In genomic region chr17:45394913-45395568, GRCh38 we compare ENCODE assay signal across 1 cellular context.
TF ChIP-seq lines count a peak whose summit lies in the region.

No MANE protein-coding gene starts in this region.

TF ChIP-seq in K562, 482 proteins besides CTCF, POLR2A, EP300 and RAD21 (continued from another document and continues in another):
- TF ChIP-seq ZNF133 (CRISPR knock-in tag; IDR thresholded peaks at IDR 0.05) (no peak), E2F8 (IDR thresholded peaks at IDR 0.05; ENCODE audit: low read depth, partially characterized antibody) (peak; percentile 26), ZNF282 (CRISPR knock-in tag; IDR thresholded peaks at IDR 0.05) (no peak), CEBPB (tag; IDR thresholded peaks at IDR 0.05) (no peak), KDM2B (CRISPR knock-in tag; IDR thresholded peaks at IDR 0.05) (no peak), USF1 (CRISPR knock-in tag; IDR thresholded peaks at IDR 0.05) (no peak), CHAMP1 (IDR thresholded peaks at IDR 0.05) (no peak), ZNF551 (CRISPR knock-in tag; IDR thresholded peaks at IDR 0.05) (no peak), DMBX1 (CRISPR knock-in tag; IDR thresholded peaks at IDR 0.05; ENCODE audit: borderline replicate concordance) (no peak), RBM39 (optimal IDR thresholded peaks at IDR 0.05; ENCODE audit: low read depth, low read length) (no peak), ZNF407 (IDR thresholded peaks at IDR 0.05; ENCODE audit: low read depth) (no peak), ZNF561 (CRISPR knock-in tag; conservative IDR thresholded peaks at IDR 0.05) (no peak), ASH1L (IDR thresholded peaks at IDR 0.05; ENCODE audit: borderline replicate concordance, low read depth, partially characterized antibody) (no peak), PTBP1 (IDR thresholded peaks at IDR 0.05; ENCODE audit: low read depth, low read length) (no peak), JUN (IDR thresholded peaks at IDR 0.05; ENCODE audit: borderline replicate concordance, low read depth, low read length) (no peak), JUN (CRISPR knock-in tag; IDR thresholded peaks at IDR 0.05; ENCODE audit: borderline replicate concordance) (no peak), FOXK1 (CRISPR knock-in tag; IDR thresholded peaks at IDR 0.05; ENCODE audit: borderline replicate concordance) (no peak), BCL6 (CRISPR knock-in tag; IDR thresholded peaks at IDR 0.05) (no peak), ZNF24 (IDR thresholded peaks at IDR 0.05) (peak; percentile 38; the same call in 1 of the 2 replicates), ZNF717 (CRISPR knock-in tag; IDR thresholded peaks at IDR 0.05) (no peak), COPS2 (conservative IDR thresholded peaks at IDR 0.05) (no peak), SP1 (CRISPR knock-in tag; IDR thresholded peaks at IDR 0.05) (no peak), SMARCB1 (IDR thresholded peaks at IDR 0.05; ENCODE audit: insufficient read length, low read depth) (no peak), NFRKB (IDR thresholded peaks at IDR 0.05; ENCODE audit: low read depth) (no peak), ZEB2 (IDR thresholded peaks at IDR 0.05) (0 out of 2 replicates have a peak, but pooled peaks have one; percentile 25), NR2C1 (IDR thresholded peaks at IDR 0.05) (no peak), NR2C1 (tag; IDR thresholded peaks at IDR 0.05) (no peak), RBM17 (IDR thresholded peaks at IDR 0.05; ENCODE audit: borderline replicate concordance, low read depth, low read length) (no peak), MED1 (CRISPR knock-in tag; IDR thresholded peaks at IDR 0.05; ENCODE audit: borderline replicate concordance) (no peak), MYC (IDR thresholded peaks at IDR 0.05; ENCODE audit: low read depth, low read length) (peak; percentile 48; the same call in 1 of the 2 replicates), MYC (CRISPR knock-in tag; IDR thresholded peaks at IDR 0.05; ENCODE audit: borderline replicate concordance, low read depth) (no peak), ILK (tag; IDR thresholded peaks at IDR 0.05; ENCODE audit: borderline replicate concordance, low read depth) (no peak), ARID3A (IDR thresholded peaks at IDR 0.05; ENCODE audit: borderline replicate concordance, low read depth, low read length) (0 out of 2 replicates have a peak, but pooled peaks have one; percentile 40), ZNF41 (CRISPR knock-in tag; conservative IDR thresholded peaks at IDR 0.05) (no peak), GATA2 (CRISPR knock-in tag; IDR thresholded peaks at IDR 0.05) (0 out of 2 replicates have a peak, but pooled peaks have one; percentile 42), ZMIZ1 (IDR thresholded peaks at IDR 0.05; ENCODE audit: low read depth in 2 of 2, low read length in 2 of 2) (peak in 1 of 2 experiments; percentile 29; a peak in 1 of 4 replicates), SRSF3 (IDR thresholded peaks at IDR 0.05; ENCODE audit: insufficient read depth, low read length) (no peak), SIRT6 (IDR thresholded peaks at IDR 0.05; ENCODE audit: low read depth, low read length) (no peak), SMARCC2 (IDR thresholded peaks at IDR 0.05; ENCODE audit: low read depth) (no peak), KDM4B (IDR thresholded peaks at IDR 0.05; ENCODE audit: borderline replicate concordance in 2 of 2, low read depth in 1 of 2) (no peak), ZNF232 (CRISPR knock-in tag; IDR thresholded peaks at IDR 0.05) (no peak), ZBTB26 (CRISPR knock-in tag; IDR thresholded peaks at IDR 0.05) (no peak), KLF1 (tag; IDR thresholded peaks at IDR 0.05) (no peak), GABPA (tag; conservative IDR thresholded peaks at IDR 0.05; ENCODE audit: low read depth) (peak; percentile 63), KDM1A (IDR thresholded peaks at IDR 0.05) (peak; percentile 6 to 27; a peak in 1 of 4 replicates), NELFE (IDR thresholded peaks at IDR 0.05; ENCODE audit: insufficient read depth, insufficient read length) (no peak), HCFC1 (IDR thresholded peaks at IDR 0.05; ENCODE audit: low read depth, low read length) (no peak), CBX5 (IDR thresholded peaks at IDR 0.05; ENCODE audit: borderline replicate concordance, low read depth) (no peak)
